In genomic region chr1:903721-904270, GRCh38 we compare ENCODE assay signal across 8 cellular contexts. TPM values are rescaled to one million over a fixed set of nuclear protein-coding genes. Genes with fewer than 3 reads are reported as not detected.
DNase-seq lines count a peak whose midpoint lies in the region; ATAC-seq and TF ChIP-seq lines count a peak whose summit lies in the region.
"Had no signal": no experiment of that assay in that cellular context is flagged by ENCODE, and none has a peak within 500 bp of the region (broad histone marks: within the 10 kb centered on the region; RNA-seq: fewer than 3 reads in every experiment).

No MANE protein-coding gene starts in this region.

- H3K27me3 ChIP-seq in HAP-1 (ENCODE audit: low read depth), result no peaks in the 10 kb centered on the region
- H3K27me3 ChIP-seq in spleen (replicated peaks in 1 of 7), result peaks cover 0 to 91% (median 24%) of the 10 kb centered on the region in 7 donors

- H3K9me3 ChIP-seq in HAP-1 (no peaks in the 10 kb centered on the region), spleen (no peaks in the 10 kb centered on the region)

- no peaks in the 10 kb centered on the region for H3K36me3 Mint-ChIP-seq in activated T-cell treated with anti-CD3 and anti-CD28 coated beads, Interleukin-2, amount 50 U/mL, for 4 hours (ENCODE audit: insufficient read depth)

- intact Hi-C loops in left ventricle myocardium superior (cut with micrococcal nuclease) (no loop called here), spleen (cut with DNase I; ENCODE audit: low total_unique reads) (no loop called here)

- peak overlapping the region; percentile 31 for H3K4me3 Mint-ChIP-seq in activated T-cell treated with anti-CD3 and anti-CD28 coated beads, Interleukin-2, amount 50 U/mL, for 4 hours

- no peak for ATAC-seq in activated T-cell treated with anti-CD3 and anti-CD28 coated beads, Interleukin-2, amount 50 U/mL, for 4 hours
- ATAC-seq in left ventricle myocardium superior (no peak), HG03520 (IDR thresholded peaks at IDR 0.05; ENCODE audit: unreplicated experiment) (no peak)

- WGBS in spleen, 5 donors, result 81 to 90% (median 87%) methylated on average over 9 to 21 of the region's 21 CpGs

- peak overlapping the region in 2 of 8 donors; percentile 65 to 77 for H3K27ac ChIP-seq in spleen

- no peak for TF ChIP-seq POLR2A in spleen (IDR thresholded peaks at IDR 0.05)

- DNase-seq in HAP-1 (ENCODE audit: low spot score in 2 of 2), result peak in 1 of 2 experiments; percentile 24
- DNase-seq in activated T-cell treated with anti-CD3 and anti-CD28 coated beads, Interleukin-2, amount 50 U/mL, for 4 hours, result no peak
- peak; percentile 28 for DNase-seq in left ventricle myocardium superior
- DNase-seq in spleen, result peak; percentile 79
- no peak for DNase-seq in NCI-H1105 treated with DMSO at 0.1 percent for 48 hours (lab: John Stamatoyannopoulos, UW)
- no peak for DNase-seq in NOMO-1 (lab: John Stamatoyannopoulos, UW; ENCODE audit: unreplicated experiment in 2 of 2)

- no peaks in the 10 kb centered on the region for H3K9me3 Mint-ChIP-seq in activated T-cell treated with anti-CD3 and anti-CD28 coated beads, Interleukin-2, amount 50 U/mL, for 4 hours

- H3K4me3 ChIP-seq in HAP-1 (peak overlapping the region; percentile 43), spleen (peak overlapping the region in 4 of 8 donors; percentile 28 to 66 (median 39))

- H3K36me3 ChIP-seq in HAP-1 (replicated peaks), result peaks cover 18% of the 10 kb centered on the region
- no peaks in the 10 kb centered on the region for H3K36me3 ChIP-seq in spleen

- peaks cover 6% of the 10 kb centered on the region for H3K4me1 Mint-ChIP-seq in activated T-cell treated with anti-CD3 and anti-CD28 coated beads, Interleukin-2, amount 50 U/mL, for 4 hours (ENCODE audit: low read depth)

- peaks cover 43% of the 10 kb centered on the region for H3K27me3 Mint-ChIP-seq in activated T-cell treated with anti-CD3 and anti-CD28 coated beads, Interleukin-2, amount 50 U/mL, for 4 hours (ENCODE audit: low read depth)

- in situ Hi-C loops in HAP-1 (cut with MboI; ENCODE audit: low sequenced_read_pairs), result no loop called here

- no peak for TF ChIP-seq CTCF in spleen (IDR thresholded peaks at IDR 0.05 in 8 of 11, conservative IDR thresholded peaks at IDR 0.05 in 3 of 11)

- H3K4me1 ChIP-seq in HAP-1 (peaks cover 17% of the 10 kb centered on the region), spleen (peaks cover 14 to 49% (median 26%) of the 10 kb centered on the region in 6 donors)

RNA-seq across cellular contexts. Expression of gene SAMD11, which starts 19.9 kb away (rescaled TPM):
- total RNA-seq in activated T-cell treated with anti-CD3 and anti-CD28 coated beads, Interleukin-2, amount 50 U/mL, for 4 hours, result not detected
- total RNA-seq in left ventricle myocardium superior (2.1 TPM), spleen (10 to 100 TPM in 5 of 7 donors, 1 to 10 TPM in 2; 7.5 to 37.0 (median 18.1) TPM)
- polyA plus RNA-seq in spleen, result 10 to 100 TPM in 2 of 3 donors, 1 to 10 TPM in 1; 7.7 to 33.2 (median 19.8) TPM
- total RNA-seq: T-helper 1 cell treated with Interleukin-12 subunit alpha and Interleukin-12 subunit beta and Interleukin-4 antibody, amounts not matched to agents 30 ng/mL and 1 ng/mL, for 36 hours had no signal

RNA-seq across cellular contexts. Expression of gene NOC2L, which starts 55.3 kb away (rescaled TPM):
- total RNA-seq in activated T-cell treated with anti-CD3 and anti-CD28 coated beads, Interleukin-2, amount 50 U/mL, for 4 hours, result 100 to 1,000 TPM; 292 to 315 (median 315) TPM
- total RNA-seq in left ventricle myocardium superior (46.8 TPM), spleen (10 to 100 TPM; 26.2 to 61.1 (median 44.7) TPM)
- 10 to 100 TPM; 46.6 to 73.4 (median 52.8) TPM for polyA plus RNA-seq in spleen

RNA-seq across cellular contexts. Expression of gene KLHL17, which starts 56.6 kb away (rescaled TPM):
- 10 to 100 TPM; 32.1 to 36.6 (median 34.3) TPM for total RNA-seq in activated T-cell treated with anti-CD3 and anti-CD28 coated beads, Interleukin-2, amount 50 U/mL, for 4 hours
- total RNA-seq in left ventricle myocardium superior (6.6 TPM), spleen (10 to 100 TPM; 12.0 to 21.5 (median 18.7) TPM)
- 10 to 100 TPM; 14.1 to 31.6 (median 26.0) TPM for polyA plus RNA-seq in spleen

Comparison
In these comparisons a context has a peak if more than half of its experiments do, and no peak if none do; other contexts are left out.
1. DNase-seq: peak in left ventricle myocardium superior (single experiment) and spleen (single experiment); none in activated T-cell treated with anti-CD3 and anti-CD28 coated beads, Interleukin-2, amount 50 U/mL, for 4 hours (single experiment), NCI-H1105 treated with DMSO at 0.1 percent for 48 hours (single experiment) and NOMO-1 (0 of 2).